ENCODE assay signal across 23 cellular contexts in the genomic region with DNA sequence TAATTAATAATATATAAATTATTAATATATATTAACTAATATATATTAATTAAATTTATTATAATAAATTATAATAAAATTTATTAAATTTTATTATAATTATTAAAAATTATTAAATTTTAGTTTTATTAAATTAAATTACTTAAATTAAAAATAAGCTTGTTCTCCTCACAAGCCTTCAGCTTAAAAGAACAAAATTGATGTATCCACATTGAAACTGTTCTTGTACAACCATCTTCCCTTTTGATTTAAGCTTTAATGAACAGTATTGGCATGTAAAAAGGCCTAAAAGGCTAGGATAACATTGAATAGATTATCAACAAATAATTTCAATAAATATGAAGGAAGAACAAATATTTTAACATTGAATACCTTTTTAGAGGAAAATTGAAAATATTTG.
DNase-seq lines count a peak whose midpoint lies in the region; FAIRE-seq and TF ChIP-seq lines count a peak whose summit lies in the region.
"Had no signal": no experiment of that assay in that cellular context is flagged by ENCODE, and none has a peak within 500 bp of the region (broad histone marks: within the 10 kb centered on the region; RNA-seq: fewer than 3 reads in every experiment).

No MANE protein-coding gene starts in this region.

- no peak overlapping the region for H3K27ac ChIP-seq in Peyer's patch
- H3K27ac ChIP-seq: 22Rv1; A549; BLaER1 treated with 17β-estradiol and CSF1 and Interleukin-3, amounts not matched to agents 10 nM and 100 nM had no signal

- no peaks in the 10 kb centered on the region for H3K36me3 ChIP-seq in Peyer's patch
- H3K36me3 ChIP-seq: BE2C; BLaER1 treated with 17β-estradiol and CSF1 and Interleukin-3, amounts not matched to agents 10 nM and 100 nM had no signal

- TF ChIP-seq POLR2A in Peyer's patch (IDR thresholded peaks at IDR 0.05): no peak

- FAIRE-seq in TTC549 (lab: Jason Lieb, UNC) (peak; percentile 97), endometrium (lab: Jason Lieb, UNC) (peak; percentile 78)
- FAIRE-seq: A549, D721Med, GM12892, H1 had no signal

- TF ChIP-seq CTCF in Peyer's patch (IDR thresholded peaks at IDR 0.05): no peak

- H3K27me3 ChIP-seq in Peyer's patch: no peaks in the 10 kb centered on the region
- H3K27me3 ChIP-seq: BE2C; BLaER1 treated with 17β-estradiol and CSF1 and Interleukin-3, amounts not matched to agents 10 nM and 100 nM had no signal

- DNase-seq in NCI-H1105 treated with DMSO at 0.1 percent for 48 hours (lab: John Stamatoyannopoulos, UW) (peak; percentile 0), NCI-H1105 (lab: John Stamatoyannopoulos, UW) (no peak), Peyer's patch (no peak), NCI-H526 treated with DMSO at 0.1 percent for 48 hours (lab: John Stamatoyannopoulos, UW) (no peak)
- DNase-seq: ACHN; AML-193; BE2C; CD4-positive, alpha-beta T cell; CD8-positive, alpha-beta memory T cell; DMS 273 treated with DMSO at 0.1 percent for 48 hours; DMS79; EL; GF-D8; H7; HCEC 1CT had no signal

- H3K4me1 ChIP-seq in Peyer's patch: no peaks in the 10 kb centered on the region
- H3K4me1 ChIP-seq: A549; BE2C; BLaER1 treated with 17β-estradiol and CSF1 and Interleukin-3, amounts not matched to agents 10 nM and 100 nM had no signal

- H3K4me3 ChIP-seq in Peyer's patch: no peak overlapping the region
- H3K4me3 ChIP-seq: A549; BLaER1 treated with 17β-estradiol and CSF1 and Interleukin-3, amounts not matched to agents 10 nM and 100 nM had no signal

- no peaks in the 10 kb centered on the region for H3K9me3 ChIP-seq in Peyer's patch
- H3K9me3 ChIP-seq: A549; BE2C; BLaER1 treated with 17β-estradiol and CSF1 and Interleukin-3, amounts not matched to agents 10 nM and 100 nM had no signal
